ENCODE assay signal across 15 cellular contexts in the genomic region with DNA sequence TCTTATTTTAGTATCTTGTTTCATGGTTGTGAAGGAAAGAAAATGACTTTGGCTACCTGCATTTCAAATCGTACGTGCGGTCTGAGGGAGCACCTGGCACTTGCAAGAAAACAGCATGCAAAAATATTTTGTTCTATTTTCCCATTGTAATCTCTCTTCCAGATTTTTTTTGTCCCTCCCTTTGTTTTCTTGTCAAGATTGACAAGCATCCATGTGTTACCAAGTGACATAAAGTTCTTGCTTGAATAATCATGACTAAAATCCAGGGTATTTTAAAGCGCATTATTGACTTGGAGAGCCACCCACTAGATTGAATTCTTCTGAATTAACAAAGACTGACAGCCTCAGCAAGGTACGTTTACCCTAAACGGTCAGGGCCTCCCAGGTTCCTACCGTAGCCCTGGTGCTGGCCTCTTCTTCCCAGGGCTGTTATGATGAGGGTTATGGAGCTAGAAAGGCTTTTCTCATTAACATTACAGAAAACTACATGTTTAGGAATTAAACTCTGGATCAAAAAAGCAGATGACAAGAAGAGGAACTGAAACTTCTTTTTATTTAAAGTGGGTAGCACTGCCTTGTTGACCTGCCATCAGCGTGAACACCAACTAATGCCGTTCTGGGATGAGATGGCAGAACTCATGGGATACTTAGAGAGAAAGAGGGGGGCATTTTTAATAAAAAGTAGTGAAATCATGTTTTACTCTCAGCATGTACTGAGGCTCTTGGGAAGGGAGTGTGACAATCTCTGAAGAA.
DNase-seq lines count a peak whose midpoint lies in the region; ATAC-seq and TF ChIP-seq lines count a peak whose summit lies in the region.
"Had no signal": no experiment of that assay in that cellular context is flagged by ENCODE, and none has a peak within 500 bp of the region (broad histone marks: within the 10 kb centered on the region; RNA-seq: fewer than 3 reads in every experiment).

No MANE protein-coding gene starts in this region.

- H3K4me2 ChIP-seq in OCI-LY7 (ENCODE audit: low read length): peak overlapping the region; percentile 85

- TF ChIP-seq CTCF in OCI-LY7 (conservative IDR thresholded peaks at IDR 0.05; ENCODE audit: low read length): no peak

- no peaks in the 10 kb centered on the region for H3K79me2 ChIP-seq in OCI-LY7 (ENCODE audit: insufficient read depth, low read depth, low read length)

- H3K27me3 ChIP-seq in MG63: no peaks in the 10 kb centered on the region
- H3K27me3 ChIP-seq: BE2C had no signal

- ATAC-seq in GM18502 (IDR thresholded peaks at IDR 0.05; ENCODE audit: poor library complexity, unreplicated experiment) (peak; percentile 70), GM21381 (IDR thresholded peaks at IDR 0.05; ENCODE audit: unreplicated experiment) (peak; percentile 56), HG03064 (IDR thresholded peaks at IDR 0.05; ENCODE audit: low read depth, unreplicated experiment) (peak; percentile 86)
- ATAC-seq: HCT116, sciatic nerve had no signal

- peak overlapping the region; percentile 51 for H3K4me3 ChIP-seq in OCI-LY7 (ENCODE audit: low read depth, low read length, poor library complexity, severe bottlenecking)
- H3K4me3 ChIP-seq in MG63: no peak overlapping the region

- CTCF ChIA-PET in OCI-LY7 (lab: Charles Lee; ENCODE audit: unreplicated experiment): no interaction called here

- H4K20me1 ChIP-seq in OCI-LY7 (ENCODE audit: insufficient read depth, low read length): no peaks in the 10 kb centered on the region

- H3K36me3 ChIP-seq in OCI-LY7 (ENCODE audit: insufficient read depth, low read length) (no peaks in the 10 kb centered on the region; the same call in 1 of the 2 replicates), MG63 (no peaks in the 10 kb centered on the region)
- H3K36me3 ChIP-seq: BE2C had no signal

- BruUV-seq in OCI-LY7 (replicated peaks; lab: Mats Ljungman, UMichigan): no TSS peak

- POLR2A ChIA-PET in OCI-LY7 (lab: Charles Lee): interaction anchor here (1.0 kb wide), 1 partner anchor 9 kb away, joined by 4 read pairs; no protein-coding TSS in a partner anchor

- H3K9me2 ChIP-seq in OCI-LY7 (ENCODE audit: insufficient read depth, low read length): no peaks in the 10 kb centered on the region

- H3K27ac ChIP-seq in OCI-LY7 (ENCODE audit: low read depth, low read length, poor library complexity, severe bottlenecking): peak overlapping the region; percentile 69

- DNase-seq in OCI-LY7 (ENCODE audit: low spot score) (peak; percentile 81), cardiac septum (ENCODE audit: low spot score) (no peak), anterior cingulate cortex (lab: John Stamatoyannopoulos, UW) (no peak), HUDEP-2 (lab: John Stamatoyannopoulos, UW; ENCODE audit: unreplicated experiment in 76 of 76) (no peak), MG63 (no peak)
- DNase-seq: activated CD4-positive, alpha-beta memory T cell treated with anti-CD3 and anti-CD28 coated beads for 36 hours; BE2C; dermis blood vessel endothelial cell; glutamatergic neuron; NCI-H510A had no signal

- peaks cover 63% of the 10 kb centered on the region for H3K4me1 ChIP-seq in OCI-LY7 (ENCODE audit: insufficient read depth, low read length, poor library complexity, severe bottlenecking)

- intact Hi-C loops in OCI-LY7 (cut with micrococcal nuclease; ENCODE audit: unreplicated experiment): loop anchor here (1.0 to 5.0 kb wide), 3 partner anchors 16 to 199 kb away; no protein-coding TSS in a partner anchor
- intact Hi-C loops in cardiac septum (cut with DNase I): loop anchor here (5.0 kb wide), 1 partner anchor 151 kb away; no protein-coding TSS in a partner anchor

- H3K9me3 ChIP-seq in OCI-LY7 (ENCODE audit: low read length) (no peaks in the 10 kb centered on the region), MG63 (no peaks in the 10 kb centered on the region)
- H3K9me3 ChIP-seq: BE2C had no signal

- H2AFZ ChIP-seq in OCI-LY7 (ENCODE audit: low read length): peak overlapping the region; percentile 75; the same call in 1 of the 2 replicates
